In the genomic region with DNA sequence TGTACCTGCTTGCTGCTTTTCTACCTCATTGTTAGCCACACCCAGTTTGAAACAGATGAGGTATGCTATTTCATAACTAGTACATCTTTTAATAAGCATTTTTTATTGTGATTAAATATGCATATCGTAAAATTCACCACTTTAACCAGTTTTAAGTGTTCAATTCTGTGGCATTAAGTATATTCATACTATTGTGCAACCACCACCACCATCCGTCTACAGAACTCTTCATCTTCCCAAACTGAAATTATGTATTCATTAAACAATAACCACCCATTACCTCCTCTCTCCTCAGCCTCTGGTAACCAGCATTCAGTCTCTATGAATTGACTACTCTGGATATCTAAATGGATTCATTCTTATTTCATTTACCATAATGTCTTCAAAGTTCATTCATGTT, we compare ENCODE assay signal across 10 cellular contexts.
"Had no signal": no experiment of that assay in that cellular context is flagged by ENCODE, and none has a peak within 500 bp of the region (broad histone marks: within the 10 kb centered on the region; RNA-seq: fewer than 3 reads in every experiment).

No MANE protein-coding gene starts in this region.

- H3K4me2 ChIP-seq: GM23338 had no signal

- H3K4me3 ChIP-seq: GM23248, GM23338, HAP-1 had no signal

- H3K9ac ChIP-seq: GM23248 had no signal

- H3K4me3 Mint-ChIP-seq: GM23338, H9, HFFc6 had no signal

- ATAC-seq: GM23338, HCT116 had no signal

- H3K9me3 ChIP-seq: HAP-1 had no signal

- H3K9me3 Mint-ChIP-seq: GM23338, H9, HFFc6 had no signal

- H3K4me1 ChIP-seq: HAP-1 had no signal

- H3K27ac ChIP-seq: GM23248 had no signal

- H3K27ac Mint-ChIP-seq: GM23338, H9, HFFc6 had no signal

- FAIRE-seq: H1 had no signal

- H2AFZ ChIP-seq: GM23248, GM23338 had no signal

- DNase-seq: GM23248, GOT3, H7, H9, HCEC 1CT, HFFc6 had no signal
